ENCODE assay signal across 31 cellular contexts in genomic region chr7:11185179-11185578, GRCh38.
DNase-seq lines count a peak whose midpoint lies in the region; ATAC-seq, FAIRE-seq and TF ChIP-seq lines count a peak whose summit lies in the region.
"Had no signal": no experiment of that assay in that cellular context is flagged by ENCODE, and none has a peak within 500 bp of the region (broad histone marks: within the 10 kb centered on the region; RNA-seq: fewer than 3 reads in every experiment).

No MANE protein-coding gene starts in this region.

- no peak overlapping the region for H3K4me3 Mint-ChIP-seq in astrocyte (ENCODE audit: unreplicated experiment)
- H3K4me3 Mint-ChIP-seq: activated CD4-positive, alpha-beta T cell treated with anti-CD3 and anti-CD28 coated beads, Interleukin-2, amount 10 ng/mL, durations not matched to agents 24 days and 14 days; activated naive CD8-positive, alpha-beta T cell; CD8-positive, alpha-beta T cell had no signal

- H3K27ac ChIP-seq in astrocyte (ENCODE audit: low read depth, low read length) (no peak overlapping the region), trophoblast cell (ENCODE audit: low read depth, low read length) (peak overlapping the region; percentile 58)
- H3K27ac ChIP-seq: foreskin keratinocyte, KMS-11, neutrophil, stomach, uterus had no signal

- no peak overlapping the region for H4K8ac ChIP-seq in trophoblast cell (ENCODE audit: low read depth, low read length)

- H3K27me3 ChIP-seq in H7 (ENCODE audit: control insufficient read depth, insufficient read depth, low read length), result peaks cover 43% of the 10 kb centered on the region
- H3K27me3 ChIP-seq in astrocyte (ENCODE audit: insufficient read depth, low read length), result peaks cover 2% of the 10 kb centered on the region
- H3K27me3 ChIP-seq in trophoblast cell (ENCODE audit: insufficient read depth, low read length), result no peaks in the 10 kb centered on the region
- H3K27me3 ChIP-seq: BE2C, foreskin keratinocyte, MG63, neutrophil, stomach, uterus had no signal

- H2BK120ac ChIP-seq in trophoblast cell (ENCODE audit: insufficient read depth, low read length, poor library complexity), result no peak overlapping the region

- no peaks in the 10 kb centered on the region for H3K4me1 Mint-ChIP-seq in astrocyte (ENCODE audit: low read depth, unreplicated experiment)

- H3K9me3 ChIP-seq in astrocyte (ENCODE audit: insufficient read depth, low read depth, low read length), result no peaks in the 10 kb centered on the region
- H3K9me3 ChIP-seq in trophoblast cell (ENCODE audit: insufficient read depth, low read depth, low read length), result no peaks in the 10 kb centered on the region
- H3K9me3 ChIP-seq: BE2C, MG63, neutrophil, uterus had no signal

- peak overlapping the region; percentile 59 for H3K27ac Mint-ChIP-seq in astrocyte (ENCODE audit: unreplicated experiment)
- H3K27ac Mint-ChIP-seq: activated CD4-positive, alpha-beta T cell treated with anti-CD3 and anti-CD28 coated beads, Interleukin-2, amount 10 ng/mL, durations not matched to agents 24 days and 14 days; activated naive CD8-positive, alpha-beta T cell; CD8-positive, alpha-beta T cell had no signal

- DNase-seq in H7, result peak; percentile 33
- DNase-seq in astrocyte (ENCODE audit: low read depth), result peak; percentile 78
- peak; percentile 91 for DNase-seq in iPS DF 19.7 (ENCODE audit: low read depth, low spot score)
- DNase-seq in trophoblast cell, result peak in 1 of 2 donors; percentile 26
- DNase-seq in activated CD4-positive, alpha-beta T cell treated with anti-CD3 and anti-CD28 coated beads, Interleukin-2, amount 50 U/mL, for 48 hours, result no peak
- DNase-seq: ACHN; activated CD4-positive, alpha-beta T cell treated with anti-CD3 and anti-CD28 coated beads, Interleukin-2, amount 10 ng/mL, durations not matched to agents 24 days and 14 days; activated effector memory CD4-positive, alpha-beta T cell treated with anti-CD3 and anti-CD28 coated beads, Interleukin-2, amount 50 U/mL, for 16 hours; activated T-cell treated with anti-CD3 and anti-CD28 coated beads, Interleukin-2, amount 50 U/mL, for 1 hour; aorta; BE2C; caudate nucleus; CD8-positive, alpha-beta T cell; cortex of kidney; effector memory CD4-positive, alpha-beta T cell; foreskin keratinocyte; head of caudate nucleus; MG63; NCI-H1105; NCI-H1930; NCI-H2171 treated with DMSO at 0.1 percent for 48 hours; NCI-H510A; right cardiac atrium; stimulated activated CD4-positive, alpha-beta T cell treated with anti-CD3 and anti-CD28 coated beads, Interleukin-4, amount 100 ng/mL, for 1 hour; stomach; uterus had no signal

- no peak for ATAC-seq in GM18861 (IDR thresholded peaks at IDR 0.05; ENCODE audit: unreplicated experiment)
- ATAC-seq in GM18498 (IDR thresholded peaks at IDR 0.05; ENCODE audit: unreplicated experiment), result no peak
- ATAC-seq: CD8-positive, alpha-beta T cell; foreskin keratinocyte; right cardiac atrium had no signal

- H3K79me2 ChIP-seq in astrocyte (ENCODE audit: insufficient read depth, low read length) (no peaks in the 10 kb centered on the region), trophoblast cell (ENCODE audit: control insufficient read depth, insufficient read depth, low read length, poor library complexity) (no peaks in the 10 kb centered on the region)

- H3K14ac ChIP-seq in trophoblast cell (ENCODE audit: low read length), result no peak overlapping the region

- no CpG with 5 or more reads among the region's 1 CpG for WGBS in trophoblast cell (ENCODE audit: extremely low coverage, insufficient coverage, insufficient read length)

- H3K4me3 ChIP-seq in H7 (ENCODE audit: insufficient read depth, low read depth, low read length), result no peak overlapping the region
- H3K4me3 ChIP-seq in astrocyte (ENCODE audit: insufficient read depth, low read depth, low read length), result no peak overlapping the region
- no peak overlapping the region for H3K4me3 ChIP-seq in trophoblast cell (ENCODE audit: low read depth, low read length)
- H3K4me3 ChIP-seq: MG63, stomach, uterus had no signal

- H3K4me1 ChIP-seq in astrocyte (ENCODE audit: insufficient read depth, low read length), result no peaks in the 10 kb centered on the region
- peaks cover 0 to 2% of the 10 kb centered on the region in 2 experiments for H3K4me1 ChIP-seq in trophoblast cell (ENCODE audit: control insufficient read depth in 1 of 2, insufficient read depth in 2 of 2, low read length in 2 of 2)
- H3K4me1 ChIP-seq: BE2C, foreskin keratinocyte, stomach, uterus had no signal

- H2AFZ ChIP-seq in astrocyte (ENCODE audit: low read depth, low read length) (no peak overlapping the region), trophoblast cell (ENCODE audit: insufficient read depth, low read length, poor library complexity) (no peak overlapping the region)

- H3K27me3 Mint-ChIP-seq in astrocyte (ENCODE audit: low read depth, unreplicated experiment), result no peaks in the 10 kb centered on the region
- H3K27me3 Mint-ChIP-seq: activated CD4-positive, alpha-beta T cell treated with anti-CD3 and anti-CD28 coated beads, Interleukin-2, amount 10 ng/mL, durations not matched to agents 24 days and 14 days; activated naive CD8-positive, alpha-beta T cell had no signal

- no peak overlapping the region for H2AK5ac ChIP-seq in trophoblast cell (ENCODE audit: low read length)

- FAIRE-seq in astrocyte (lab: Jason Lieb, UNC), result no peak

- H3K4me2 ChIP-seq in astrocyte (ENCODE audit: low read length) (no peak overlapping the region), trophoblast cell (ENCODE audit: low read length) (no peak overlapping the region)
- H3K4me2 ChIP-seq: KMS-11 had no signal

- no peaks in the 10 kb centered on the region for H3K36me3 ChIP-seq in H7 (replicated peaks; ENCODE audit: control insufficient read depth, insufficient read depth, low read length)
- H3K36me3 ChIP-seq in astrocyte (ENCODE audit: insufficient read depth, low read length), result no peaks in the 10 kb centered on the region
- H3K36me3 ChIP-seq in trophoblast cell (ENCODE audit: control insufficient read depth in 1 of 2, insufficient read depth in 2 of 2, low read length in 2 of 2), result no peaks in the 10 kb centered on the region
- H3K36me3 ChIP-seq: BE2C, MG63, neutrophil, stomach, uterus had no signal

- H4K20me1 ChIP-seq in astrocyte (ENCODE audit: insufficient read depth, low read length), result no peaks in the 10 kb centered on the region

- peaks cover 3% of the 10 kb centered on the region for H3K79me1 ChIP-seq in trophoblast cell (ENCODE audit: low read length)

- no peak for TF ChIP-seq CTCF in astrocyte (IDR thresholded peaks at IDR 0.05; ENCODE audit: insufficient read depth, low read depth, low read length)

- H3K9ac ChIP-seq in astrocyte (ENCODE audit: low read length), result no peak overlapping the region
- no peak overlapping the region for H3K9ac ChIP-seq in trophoblast cell (ENCODE audit: low read length)
- H3K9ac ChIP-seq: KMS-11 had no signal

- no peak overlapping the region for H2BK12ac ChIP-seq in trophoblast cell (ENCODE audit: low read length)

- H4K12ac ChIP-seq in trophoblast cell (ENCODE audit: low read depth, low read length), result no peak overlapping the region

- H3K9me3 Mint-ChIP-seq in astrocyte (ENCODE audit: unreplicated experiment), result peaks cover 18% of the 10 kb centered on the region
- H3K9me3 Mint-ChIP-seq: activated CD4-positive, alpha-beta T cell treated with anti-CD3 and anti-CD28 coated beads, Interleukin-2, amount 10 ng/mL, durations not matched to agents 24 days and 14 days had no signal

- no peak overlapping the region for H4K91ac ChIP-seq in trophoblast cell (ENCODE audit: low read depth, low read length)

- H3K18ac ChIP-seq in trophoblast cell (ENCODE audit: low read length), result no peak overlapping the region

- H3K23ac ChIP-seq in trophoblast cell (ENCODE audit: low read length), result no peak overlapping the region

- H2BK5ac ChIP-seq in trophoblast cell (ENCODE audit: low read depth, low read length, poor library complexity), result no peak overlapping the region

- no peak overlapping the region for H3K4ac ChIP-seq in trophoblast cell (ENCODE audit: low read depth, low read length)

- peaks cover 3% of the 10 kb centered on the region for H3K36me3 Mint-ChIP-seq in astrocyte (ENCODE audit: low read depth, unreplicated experiment)
- H3K36me3 Mint-ChIP-seq: CD8-positive, alpha-beta T cell had no signal

Comparison
In these comparisons a context has a peak if more than half of its experiments do, and no peak if none do; other contexts are left out.
1. DNase-seq: peak in H7 (single experiment), astrocyte (single experiment) and iPS DF 19.7 (single experiment); none in activated CD4-positive, alpha-beta T cell treated with anti-CD3 and anti-CD28 coated beads, Interleukin-2, amount 50 U/mL, for 48 hours (0 of 2).